4 cellular contexts compared by ENCODE assay signal in genomic region chr9:85315535-85315934, GRCh38.
A peak's percentile ranks its signal among the peaks of the same experiment; 100 is the strongest.
DNase-seq lines count a peak whose midpoint lies in the region; FAIRE-seq and TF ChIP-seq lines count a peak whose summit lies in the region.
"Not testable (repeated sequence)": the region's sequence is repeated elsewhere in the genome, so short reads cannot be mapped to it uniquely, and the experiment has no call there.

No MANE protein-coding gene starts in this region.

- not testable (repeated sequence) for H3K27ac ChIP-seq in HEK293 (ENCODE audit: extremely low read depth, low read depth, low read length); H1 (ENCODE audit: low read depth, low read length)

- H3K4ac ChIP-seq in H1 (replicated peaks; ENCODE audit: insufficient read length, low read depth, low read length): not testable (repeated sequence)

- not testable (repeated sequence) for H2BK5ac ChIP-seq in H1 (ENCODE audit: low read depth, low read length)

- H3K4me1 ChIP-seq in HEK293 (ENCODE audit: control insufficient read depth, insufficient read depth, low read length); H1 (replicated peaks in 1 of 4; ENCODE audit: control insufficient read depth in 3 of 4, insufficient read depth in 4 of 4, low read length in 3 of 4): not testable (repeated sequence)

- CTCF ChIA-PET in HEK293 (lab: Yijun Ruan, JAX): not testable (repeated sequence)
- CTCF ChIA-PET in H1 (lab: Charles Lee; ENCODE audit: partially characterized antibody): interaction anchor here (1.1 kb wide), 1 partner anchor 115 kb away, joined by 3 read pairs; no protein-coding TSS in a partner anchor

- not testable (repeated sequence) for H3K36me3 ChIP-seq in HEK293 (ENCODE audit: control insufficient read depth in 2 of 2, insufficient read depth in 1 of 2, low read length in 2 of 2); H1 (ENCODE audit: control insufficient read depth in 2 of 4, insufficient read depth in 4 of 4, low read length in 3 of 4)

- not testable (repeated sequence) for H3K27me3 ChIP-seq in H1 (replicated peaks in 1 of 4; ENCODE audit: control insufficient read depth in 3 of 4, extremely low read depth in 1 of 4, insufficient read depth in 3 of 4, low read length in 3 of 4)

- intact Hi-C loops in activated CD4-positive, alpha-beta T cell treated with anti-CD3 and anti-CD28 coated beads, Interleukin-2, amount 10 ng/mL, durations not matched to agents 24 days and 14 days (cut with micrococcal nuclease): not testable (repeated sequence)

- H3K23ac ChIP-seq in H1 (ENCODE audit: insufficient read length): not testable (repeated sequence)

- TF ChIP-seq POLR2A in H1 (IDR thresholded peaks at IDR 0.05; ENCODE audit: control extremely low read depth in 1 of 2, low read depth in 2 of 2, low read length in 2 of 2): not testable (repeated sequence)

- peak; percentile 5 for DNase-seq in NAMALWA (ENCODE audit: low spot score)
- DNase-seq in activated CD4-positive, alpha-beta T cell treated with anti-CD3 and anti-CD28 coated beads, Interleukin-2, amount 10 ng/mL, durations not matched to agents 24 days and 14 days: peak; percentile 36
- DNase-seq in H1 (ENCODE audit: low read depth in 1 of 2, low spot score in 2 of 2): not testable (repeated sequence)

- not testable (repeated sequence) for H2BK120ac ChIP-seq in H1 (replicated peaks; ENCODE audit: low read depth, low read length)

- not testable (repeated sequence) for H4K5ac ChIP-seq in H1 (ENCODE audit: insufficient read length, low read depth, low read length)

- not testable (repeated sequence) for H3K27me3 Mint-ChIP-seq in activated CD4-positive, alpha-beta T cell treated with anti-CD3 and anti-CD28 coated beads, Interleukin-2, amount 10 ng/mL, durations not matched to agents 24 days and 14 days

- not testable (repeated sequence) for H3K4me2 ChIP-seq in H1 (ENCODE audit: insufficient read depth in 1 of 2, low read depth in 2 of 2, low read length in 2 of 2)

- H2AK5ac ChIP-seq in H1 (ENCODE audit: low read depth, low read length): not testable (repeated sequence)

- H3K18ac ChIP-seq in H1 (ENCODE audit: extremely low read depth, low read length): not testable (repeated sequence)

- not testable (repeated sequence) for H4K8ac ChIP-seq in H1 (ENCODE audit: extremely low read depth, insufficient read depth, low read length)

- not testable (repeated sequence) for H3K79me1 ChIP-seq in H1 (ENCODE audit: low read depth, low read length)

- not testable (repeated sequence) for H4K20me1 ChIP-seq in H1 (replicated peaks in 1 of 2; ENCODE audit: control insufficient read depth in 1 of 2, insufficient read depth in 2 of 2, low read length in 2 of 2)

- H2BK20ac ChIP-seq in H1 (ENCODE audit: low read length): not testable (repeated sequence)

- H3K4me1 Mint-ChIP-seq in activated CD4-positive, alpha-beta T cell treated with anti-CD3 and anti-CD28 coated beads, Interleukin-2, amount 10 ng/mL, durations not matched to agents 24 days and 14 days: not testable (repeated sequence)

- 91% methylated on average over 2 of the region's 2 CpGs; no CpG with 5 or more reads in 1 of the 2 experiments for WGBS in H1 (ENCODE audit: extremely low coverage in 1 of 2, insufficient coverage in 1 of 2, insufficient read length in 1 of 2, insufficient replicate concordance in 2 of 2, low coverage in 1 of 2, low lambda C conversion rate in 2 of 2, missing lambda C conversion rate in 1 of 2), 2 experiments

- not testable (repeated sequence) for H2BK12ac ChIP-seq in H1 (ENCODE audit: low read depth, low read length)

- POLR2A ChIA-PET in HEK293 (lab: Yijun Ruan, JAX); H1 (lab: Charles Lee; ENCODE audit: partially characterized antibody): not testable (repeated sequence)

- FAIRE-seq in H1 (lab: Jason Lieb, UNC): not testable (repeated sequence)

- H4K91ac ChIP-seq in H1 (replicated peaks; ENCODE audit: insufficient read length, low read length): not testable (repeated sequence)

- not testable (repeated sequence) for H3K56ac ChIP-seq in H1 (replicated peaks; ENCODE audit: insufficient read length, low read depth, low read length)

- not testable (repeated sequence) for H3K9ac ChIP-seq in H1 (replicated peaks in 1 of 4; ENCODE audit: extremely low read depth in 1 of 4, low read depth in 3 of 4, low read length in 3 of 4)

- not testable (repeated sequence) for H2BK15ac ChIP-seq in H1 (ENCODE audit: low read length)

- not testable (repeated sequence) for H3K27ac Mint-ChIP-seq in activated CD4-positive, alpha-beta T cell treated with anti-CD3 and anti-CD28 coated beads, Interleukin-2, amount 10 ng/mL, durations not matched to agents 24 days and 14 days

- TF ChIP-seq EP300 in H1 (IDR thresholded peaks at IDR 0.05; ENCODE audit: borderline replicate concordance in 1 of 2, low read depth in 2 of 2, low read length in 2 of 2): not testable (repeated sequence)

- TF ChIP-seq CTCF in HEK293 (tag by site-specific recombination; IDR thresholded peaks at IDR 0.05); H1 (IDR thresholded peaks at IDR 0.05; ENCODE audit: control extremely low read depth in 1 of 3, insufficient read depth in 1 of 3, low read depth in 1 of 3, low read length in 3 of 3): not testable (repeated sequence)

- H3K4me3 Mint-ChIP-seq in activated CD4-positive, alpha-beta T cell treated with anti-CD3 and anti-CD28 coated beads, Interleukin-2, amount 10 ng/mL, durations not matched to agents 24 days and 14 days: not testable (repeated sequence)

- not testable (repeated sequence) for TF ChIP-seq RAD21 in H1 (IDR thresholded peaks at IDR 0.05 in 1 of 2, conservative IDR thresholded peaks at IDR 0.05 in 1 of 2; ENCODE audit: low read depth in 2 of 2, low read length in 2 of 2)

- not testable (repeated sequence) for H3K14ac ChIP-seq in H1 (ENCODE audit: insufficient read length)

- not testable (repeated sequence) for H3K79me2 ChIP-seq in H1 (ENCODE audit: control insufficient read depth in 1 of 2, insufficient read depth in 2 of 2, low read length in 2 of 2)

- H2AFZ ChIP-seq in H1 (ENCODE audit: low read length): not testable (repeated sequence)

- not testable (repeated sequence) for H3K36me3 Mint-ChIP-seq in activated CD4-positive, alpha-beta T cell treated with anti-CD3 and anti-CD28 coated beads, Interleukin-2, amount 10 ng/mL, durations not matched to agents 24 days and 14 days (ENCODE audit: low read depth)

- not testable (repeated sequence) for H3K23me2 ChIP-seq in H1 (ENCODE audit: low read depth, low read length)

- H3K9me3 ChIP-seq in HEK293 (ENCODE audit: control insufficient read depth, insufficient read depth, low read depth, low read length); H1 (ENCODE audit: insufficient read depth in 2 of 2, low read depth in 1 of 2, low read length in 1 of 2): not testable (repeated sequence)

- peaks cover 14% of the 10 kb centered on the region for H3K9me3 Mint-ChIP-seq in activated CD4-positive, alpha-beta T cell treated with anti-CD3 and anti-CD28 coated beads, Interleukin-2, amount 10 ng/mL, durations not matched to agents 24 days and 14 days

- not testable (repeated sequence) for H3K4me3 ChIP-seq in HEK293 (ENCODE audit: low read depth, low read length); H1 (ENCODE audit: extremely low read depth in 1 of 4, insufficient read depth in 2 of 4, low read depth in 3 of 4, low read length in 4 of 4)

TF ChIP-seq in HEK293, 187 proteins besides CTCF, POLR2A, EP300 and RAD21:
- not testable (repeated sequence) for TF ChIP-seq ZNF274 (IDR thresholded peaks at IDR 0.05; ENCODE audit: low read length)
- TF ChIP-seq ZNF274 (tag by site-specific recombination; IDR thresholded peaks at IDR 0.05; ENCODE audit: borderline replicate concordance): peak; percentile 90; the same call in 1 of the 2 replicates

TF ChIP-seq in H1, 55 proteins besides CTCF, POLR2A, EP300 and RAD21:
- TF ChIP-seq ZNF274 (IDR thresholded peaks at IDR 0.05; ENCODE audit: borderline replicate concordance, extremely low read depth, low read length): peak; percentile 23; the same call in 1 of the 2 replicates
